ENCODE assay signal across 8 cellular contexts in the genomic region with DNA sequence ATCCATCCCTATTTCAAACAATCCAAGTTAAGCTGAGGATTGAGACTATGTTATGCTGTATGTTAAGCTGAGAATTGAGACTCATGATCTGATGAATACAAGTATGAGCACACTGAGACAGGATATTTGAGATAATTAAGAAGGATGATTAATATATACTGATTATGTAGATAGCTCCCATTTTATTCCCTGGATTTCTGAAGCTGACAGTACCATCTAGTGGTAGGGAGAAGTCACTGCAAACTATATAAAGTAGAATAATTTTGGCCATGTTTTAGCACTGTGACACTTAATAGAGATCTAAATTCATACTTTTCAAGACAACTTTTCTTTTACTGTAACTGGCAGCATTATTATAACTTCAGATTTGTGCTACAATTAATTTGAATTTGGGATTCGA. TPM values are rescaled to one million over a fixed set of nuclear protein-coding genes. Genes with fewer than 3 reads are reported as not detected.
A peak's percentile ranks its signal among the peaks of the same experiment; 100 is the strongest.
DNase-seq lines count a peak whose midpoint lies in the region; ATAC-seq and TF ChIP-seq lines count a peak whose summit lies in the region.

No MANE protein-coding gene starts in this region.

- H3K27ac ChIP-seq in substantia nigra (ENCODE audit: low read depth, low read length, poor library complexity, severe bottlenecking), result no peak overlapping the region

- no peak for TF ChIP-seq CTCF in Calu3 (IDR thresholded peaks at IDR 0.05; ENCODE audit: unreplicated experiment)
- TF ChIP-seq CTCF in HFF-Myc (IDR thresholded peaks at IDR 0.05; ENCODE audit: low read depth, low read length, missing control alignments), result peak; percentile 36
- peak; percentile 56 for TF ChIP-seq CTCF in astrocyte of the cerebellum (IDR thresholded peaks at IDR 0.05; ENCODE audit: low read depth, low read length, missing control alignments)
- TF ChIP-seq CTCF in mesothelial cell of epicardium (IDR thresholded peaks at IDR 0.05; ENCODE audit: unreplicated experiment), result peak; percentile 62

- H3K27me3 Mint-ChIP-seq in Calu3 (ENCODE audit: unreplicated experiment) (no peaks in the 10 kb centered on the region), mesothelial cell of epicardium (ENCODE audit: low read depth) (no peaks in the 10 kb centered on the region)

- no TSS peak for BruUV-seq in Calu3 (replicated peaks; lab: Mats Ljungman, UMichigan)

- ATAC-seq in HG02588 (IDR thresholded peaks at IDR 0.05; ENCODE audit: unreplicated experiment) (no peak), GM19395 (IDR thresholded peaks at IDR 0.05; ENCODE audit: unreplicated experiment) (no peak)

- H3K4me3 Mint-ChIP-seq in Calu3 (ENCODE audit: low read depth, unreplicated experiment) (no peak overlapping the region), mesothelial cell of epicardium (no peak overlapping the region)

- H3K4me3 ChIP-seq in HFF-Myc (replicated peaks; ENCODE audit: low read depth, low read length), result no peak overlapping the region
- H3K4me3 ChIP-seq in astrocyte of the cerebellum (ENCODE audit: low read depth, low read length), result no peak overlapping the region

- H3K36me3 Mint-ChIP-seq in Calu3 (ENCODE audit: insufficient read depth, unreplicated experiment), result peaks cover 8% of the 10 kb centered on the region
- peaks cover 10% of the 10 kb centered on the region for H3K36me3 Mint-ChIP-seq in mesothelial cell of epicardium

- DNase-seq in Calu3 (no peak), HFF-Myc (ENCODE audit: extremely low read depth, low read depth) (no peak), astrocyte of the cerebellum (ENCODE audit: low read depth) (no peak), mesothelial cell of epicardium (ENCODE audit: low spot score in 2 of 2, unreplicated experiment in 2 of 2) (no peak), substantia nigra (lab: John Stamatoyannopoulos, UW) (no peak)
- DNase-seq in activated effector memory CD4-positive, alpha-beta T cell treated with anti-CD3 and anti-CD28 coated beads, Interleukin-2, amount 50 U/mL, for 16 hours, result no peak

- no peaks in the 10 kb centered on the region for H3K4me1 Mint-ChIP-seq in Calu3 (ENCODE audit: low read depth, unreplicated experiment)
- peaks cover 7% of the 10 kb centered on the region for H3K4me1 Mint-ChIP-seq in mesothelial cell of epicardium

- CTCF ChIA-PET in Calu3 (lab: Charles Lee), result interaction anchor here (1.0 to 1.3 kb wide), 3 partner anchors 102 to 604 kb away, joined by 3 to 5 read pairs (median 3); no protein-coding TSS in a partner anchor

- intact Hi-C loops in Calu3 (cut with micrococcal nuclease; ENCODE audit: unreplicated experiment), result loop anchor here (5.0 kb wide), 1 partner anchor 604 kb away; no protein-coding TSS in a partner anchor

- in situ Hi-C loops in astrocyte of the cerebellum (cut with HindIII; ENCODE audit: low sequenced_read_pairs), result no loop called here

- H3K9me3 Mint-ChIP-seq in Calu3 (ENCODE audit: low read depth, unreplicated experiment), result no peaks in the 10 kb centered on the region
- peaks cover 9% of the 10 kb centered on the region for H3K9me3 Mint-ChIP-seq in mesothelial cell of epicardium

- H3K27ac Mint-ChIP-seq in Calu3 (ENCODE audit: unreplicated experiment), result peak overlapping the region; percentile 25
- H3K27ac Mint-ChIP-seq in mesothelial cell of epicardium, result no peak overlapping the region

RNA-seq across cellular contexts. Expression of a gene that starts 23.1 kb away (rescaled TPM):
- total RNA-seq in Calu3 (2022) (42.0 and 42.4 TPM in 2 replicates), mesothelial cell of epicardium (43.8 to 45.5 TPM (median 45.0 TPM) in 3 replicates)
